22 cellular contexts compared by ENCODE assay signal in genomic region chr18:25251127-25251526, GRCh38.
DNase-seq lines count a peak whose midpoint lies in the region; ATAC-seq and TF ChIP-seq lines count a peak whose summit lies in the region.
"Had no signal": no experiment of that assay in that cellular context is flagged by ENCODE, and none has a peak within 500 bp of the region (broad histone marks: within the 10 kb centered on the region; RNA-seq: fewer than 3 reads in every experiment).

No MANE protein-coding gene starts in this region.

- H3K9me2 ChIP-seq in GM23248 (ENCODE audit: insufficient read depth): no peaks in the 10 kb centered on the region

- POLR2A ChIA-PET in activated CD4-positive, alpha-beta memory T cell treated with anti-CD3 and anti-CD28 coated beads for 36 hours (lab: Charles Lee): no interaction called here

- no peak for TF ChIP-seq POLR2A in uterus (IDR thresholded peaks at IDR 0.05)

- H3K9me3 Mint-ChIP-seq in activated CD4-positive, alpha-beta memory T cell treated with anti-CD3 and anti-CD28 coated beads for 36 hours: no peaks in the 10 kb centered on the region
- H3K9me3 Mint-ChIP-seq: CD14-positive monocyte had no signal

- no peak overlapping the region for H3K27ac Mint-ChIP-seq in activated CD4-positive, alpha-beta memory T cell treated with anti-CD3 and anti-CD28 coated beads for 36 hours
- H3K27ac Mint-ChIP-seq: B cell, CD14-positive monocyte had no signal

- no peaks in the 10 kb centered on the region for H3K4me1 Mint-ChIP-seq in activated CD4-positive, alpha-beta memory T cell treated with anti-CD3 and anti-CD28 coated beads for 36 hours (ENCODE audit: low read depth)
- H3K4me1 Mint-ChIP-seq: B cell had no signal

- intact Hi-C loops in uterus (cut with DNase I; ENCODE audit: low total_unique reads) (no loop called here), left ventricle myocardium superior (cut with micrococcal nuclease) (no loop called here)
- intact Hi-C loops in activated CD4-positive, alpha-beta memory T cell treated with anti-CD3 and anti-CD28 coated beads for 36 hours (cut with micrococcal nuclease): no loop called here

- H4K20me1 ChIP-seq in GM23248 (ENCODE audit: insufficient read depth): no peaks in the 10 kb centered on the region

- H3K4me1 ChIP-seq in GM23248 (ENCODE audit: insufficient read depth) (peaks cover 53% of the 10 kb centered on the region), uterus (no peaks in the 10 kb centered on the region)
- H3K4me1 ChIP-seq: A549, SJCRH30 had no signal

- TF ChIP-seq CTCF in fibroblast of the aortic adventitia (IDR thresholded peaks at IDR 0.05; ENCODE audit: insufficient read depth, low read length) (no peak), uterus (IDR thresholded peaks at IDR 0.05) (no peak)

- no peak overlapping the region for H3K27ac ChIP-seq in GM23248
- H3K27ac ChIP-seq in uterus: peak overlapping the region; percentile 1 to 31
- no peak overlapping the region for H3K27ac ChIP-seq in caudate nucleus (ENCODE audit: low read depth, low read length)
- H3K27ac ChIP-seq: A549, PC-9, SJCRH30 had no signal

- no peaks in the 10 kb centered on the region for H3K27me3 ChIP-seq in GM23248 (replicated peaks; ENCODE audit: insufficient read depth)
- no peaks in the 10 kb centered on the region for H3K27me3 ChIP-seq in uterus
- H3K27me3 ChIP-seq: SJCRH30 had no signal

- H3F3A ChIP-seq in GM23248 (ENCODE audit: insufficient read depth): peaks cover 18% of the 10 kb centered on the region

- H3K4me3 Mint-ChIP-seq in activated CD4-positive, alpha-beta memory T cell treated with anti-CD3 and anti-CD28 coated beads for 36 hours: no peak overlapping the region
- H3K4me3 Mint-ChIP-seq: B cell, CD14-positive monocyte had no signal

- no peak overlapping the region for H3K9ac ChIP-seq in GM23248

- in situ Hi-C loops in GM23248 (cut with MboI): no loop called here

- CTCF ChIA-PET in activated CD4-positive, alpha-beta memory T cell treated with anti-CD3 and anti-CD28 coated beads for 36 hours (lab: Charles Lee): no interaction called here

- H3K9me3 ChIP-seq in GM23248 (ENCODE audit: low read depth): no peaks in the 10 kb centered on the region
- H3K9me3 ChIP-seq in uterus: no peaks in the 10 kb centered on the region
- H3K9me3 ChIP-seq: A549, SJCRH30 had no signal

- DNase-seq in GM23248 (no peak), cerebellar cortex (ENCODE audit: low spot score) (peak; percentile 35), fibroblast of the aortic adventitia (ENCODE audit: low read depth) (peak; percentile 36), uterus (no peak), left ventricle myocardium superior (no peak), caudate nucleus (lab: John Stamatoyannopoulos, UW) (no peak)
- DNase-seq in activated CD4-positive, alpha-beta memory T cell treated with anti-CD3 and anti-CD28 coated beads for 36 hours: no peak
- DNase-seq: DMS53, H7, Kasumi-1, NCI-H1092 treated with DMSO at 0.1 percent for 48 hours, NCI-H1436, NCI-H187, NCI-H2171 treated with DMSO at 0.1 percent for 48 hours, NCI-H526, PC-9, SJCRH30 had no signal

- H2AFZ ChIP-seq in GM23248: 0 out of 2 replicates have a peak overlapping the region, but pooled peaks have one; percentile 10
- H2AFZ ChIP-seq: PC-9 had no signal

- peak overlapping the region; percentile 55 for H3K4me2 ChIP-seq in GM23248 (ENCODE audit: unreplicated experiment)
- H3K4me2 ChIP-seq: A549, PC-9 had no signal

- H3K27me3 Mint-ChIP-seq in activated CD4-positive, alpha-beta memory T cell treated with anti-CD3 and anti-CD28 coated beads for 36 hours: no peaks in the 10 kb centered on the region

- no peaks in the 10 kb centered on the region for H3K79me2 ChIP-seq in GM23248 (ENCODE audit: insufficient read depth)

- ATAC-seq in left ventricle myocardium superior: no peak
- ATAC-seq: A549, K562, Right ventricle myocardium inferior had no signal

- no peaks in the 10 kb centered on the region for H3K36me3 ChIP-seq in GM23248 (ENCODE audit: low read depth)
- H3K36me3 ChIP-seq in uterus: no peaks in the 10 kb centered on the region
- H3K36me3 ChIP-seq: SJCRH30 had no signal

- peak overlapping the region; percentile 41 for H3K4me3 ChIP-seq in GM23248
- H3K4me3 ChIP-seq in fibroblast of the aortic adventitia (ENCODE audit: low read depth, low read length): no peak overlapping the region
- no peak overlapping the region for H3K4me3 ChIP-seq in uterus
- H3K4me3 ChIP-seq: A549, K562, PC-9, SJCRH30 had no signal

- WGBS in GM23248 (ENCODE audit: low coverage in 1 of 2, low lambda C conversion rate in 2 of 2, missing lambda C conversion rate in 2 of 2), 2 experiments: 27 to 34% methylated on average over 4 of the region's 4 CpGs

- H3K36me3 Mint-ChIP-seq in activated CD4-positive, alpha-beta memory T cell treated with anti-CD3 and anti-CD28 coated beads for 36 hours: no peaks in the 10 kb centered on the region
- H3K36me3 Mint-ChIP-seq: CD14-positive monocyte had no signal

Comparison
In these comparisons a context has a peak if more than half of its experiments do, and no peak if none do; other contexts are left out.
1. DNase-seq: peak in cerebellar cortex (single experiment) and fibroblast of the aortic adventitia (single experiment); none in GM23248 (single experiment), uterus (0 of 2), activated CD4-positive, alpha-beta memory T cell treated with anti-CD3 and anti-CD28 coated beads for 36 hours (single experiment), left ventricle myocardium superior (single experiment) and caudate nucleus (0 of 61).
2. H3K27ac ChIP-seq: peak in uterus (2 of 2); none in GM23248 (single experiment) and caudate nucleus (single experiment).